ENCODE assay signal across 7 cellular contexts in the genomic region with DNA sequence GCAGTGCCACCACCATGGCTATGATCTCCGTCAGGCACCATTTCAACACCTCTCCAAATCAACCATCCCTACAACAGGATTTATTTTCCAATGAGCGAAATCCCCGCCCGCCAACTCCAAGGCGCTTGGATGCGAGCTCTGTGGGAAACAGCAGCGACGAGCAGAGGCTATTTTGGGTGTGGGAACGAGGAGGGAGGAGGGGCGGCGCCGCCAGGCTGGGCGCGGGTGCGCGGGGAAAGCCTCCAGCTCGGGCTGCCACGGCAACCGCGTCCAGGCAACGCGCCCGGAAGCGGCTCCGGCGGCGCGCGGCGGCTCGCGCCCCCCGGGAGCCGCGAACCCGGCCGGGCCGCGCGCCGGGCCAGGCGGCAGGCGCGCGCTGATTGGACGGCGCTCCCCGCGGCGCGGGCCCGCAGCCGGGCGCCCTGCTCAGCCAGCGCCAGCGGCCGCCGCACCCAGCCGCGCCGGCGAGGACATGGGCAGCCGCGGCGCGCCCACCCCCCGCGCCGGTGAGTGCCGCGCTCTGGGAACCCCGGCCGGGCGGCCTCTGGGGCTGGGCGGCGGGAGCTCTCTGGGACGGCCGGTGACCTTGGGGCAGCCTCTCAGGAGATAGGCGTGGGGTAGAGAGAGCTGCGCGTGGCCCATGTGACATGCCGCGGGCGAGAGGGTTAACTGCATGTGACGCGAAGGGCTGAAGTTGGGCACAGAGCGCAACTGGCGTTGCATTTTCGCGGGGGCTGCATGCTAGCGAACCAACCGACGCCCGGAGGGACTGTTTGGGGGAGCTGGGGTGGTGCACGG. TPM values are rescaled to one million over a fixed set of nuclear protein-coding genes. Genes with fewer than 3 reads are reported as not detected.
DNase-seq lines count a peak whose midpoint lies in the region; ATAC-seq and TF ChIP-seq lines count a peak whose summit lies in the region.

A gene (plus strand): TSS at position 410 of the 798 bp plus-strand sequence. CDS start 20,441 bp downstream, outside the sequence.

- H3K4me3 ChIP-seq in GM23338, result peak within 1 kb of the TSS; percentile 86
- H3K4me3 ChIP-seq in Karpas-422 (ENCODE audit: low read length), result peak within 1 kb of the TSS; percentile 75
- H3K4me3 ChIP-seq in breast epithelium, result peak within 1 kb of the TSS; percentile 36 to 83 (median 57)
- peak within 1 kb of the TSS; percentile 63 for H3K4me3 ChIP-seq in skeletal muscle satellite cell (ENCODE audit: low read length)

- H3K9me3 Mint-ChIP-seq in GM23338, result no peaks in the 10 kb centered on the region

- peaks cover 6% of the 10 kb centered on the region for H3K4me1 Mint-ChIP-seq in GM23338

- H3F3A ChIP-seq in GM23338 (replicated peaks; ENCODE audit: low read depth), result peaks cover 12% of the 10 kb centered on the region; the same call in 1 of the 2 replicates

- H3K4me2 ChIP-seq in GM23338 (peak within 1 kb of the TSS; percentile 99), Karpas-422 (ENCODE audit: low read depth, low read length, poor library complexity, severe bottlenecking) (peak within 1 kb of the TSS; percentile 84), skeletal muscle satellite cell (ENCODE audit: low read length) (peak within 1 kb of the TSS; percentile 73)

- H3K27me3 ChIP-seq in GM23338 (ENCODE audit: insufficient read depth), result peaks cover 72% of the 10 kb centered on the region
- 0 out of 2 replicates have a peak, but pooled peaks cover 4% of the 10 kb centered on the region for H3K27me3 ChIP-seq in Karpas-422 (ENCODE audit: low read length)
- no peaks in the 10 kb centered on the region for H3K27me3 ChIP-seq in breast epithelium
- H3K27me3 ChIP-seq in skeletal muscle satellite cell (ENCODE audit: control insufficient read depth, insufficient read depth, low read length), result peaks cover 68% of the 10 kb centered on the region

- TF ChIP-seq CTCF in GM10266 (IDR thresholded peaks at IDR 0.05; ENCODE audit: control insufficient read depth, insufficient read depth, low read depth, missing control alignments), result no peak
- TF ChIP-seq CTCF in GM23338 (conservative IDR thresholded peaks at IDR 0.05; ENCODE audit: low read depth in 2 of 2), result no peak
- TF ChIP-seq CTCF in breast epithelium (IDR thresholded peaks at IDR 0.05), result no peak

- no peaks in the 10 kb centered on the region for H3K36me3 ChIP-seq in GM23338 (ENCODE audit: insufficient read depth)
- H3K36me3 ChIP-seq in Karpas-422 (ENCODE audit: insufficient read depth, low read length), result no peaks in the 10 kb centered on the region
- no peaks in the 10 kb centered on the region for H3K36me3 ChIP-seq in breast epithelium
- no peaks in the 10 kb centered on the region for H3K36me3 ChIP-seq in skeletal muscle satellite cell (ENCODE audit: insufficient read depth, low read length)

- ATAC-seq in GM23338, result peak; percentile 77

- DNase-seq in GM10266 (ENCODE audit: extremely low spot score) (peak; percentile 96), GM23338 (ENCODE audit: low spot score) (peak; percentile 82), Karpas-422 (peak; percentile 81), SW480 (ENCODE audit: low spot score) (peak; percentile 54), breast epithelium (ENCODE audit: low spot score in 2 of 2) (peak; percentile 34 to 57), iPS-NIHi11 (ENCODE audit: low spot score) (peak; percentile 99)

- H3K9ac ChIP-seq in Karpas-422 (ENCODE audit: low read length) (peak within 1 kb of the TSS; percentile 63), skeletal muscle satellite cell (ENCODE audit: low read depth, low read length) (peak within 1 kb of the TSS; percentile 19)

- peaks cover 8% of the 10 kb centered on the region for H3K4me1 ChIP-seq in GM23338 (ENCODE audit: insufficient read depth)
- peaks cover 13% of the 10 kb centered on the region for H3K4me1 ChIP-seq in Karpas-422 (ENCODE audit: low read length)
- H3K4me1 ChIP-seq in breast epithelium, result peaks cover 0 to 6% of the 10 kb centered on the region in 2 donors
- H3K4me1 ChIP-seq in skeletal muscle satellite cell (ENCODE audit: control insufficient read depth, insufficient read depth, low read length), result peaks cover 11% of the 10 kb centered on the region

- no peaks in the 10 kb centered on the region for H3K9me3 ChIP-seq in Karpas-422 (ENCODE audit: low read length)
- no peaks in the 10 kb centered on the region for H3K9me3 ChIP-seq in breast epithelium
- H3K9me3 ChIP-seq in skeletal muscle satellite cell (replicated peaks; ENCODE audit: low read length), result no peaks in the 10 kb centered on the region

- H2AFZ ChIP-seq in GM23338 (peak within 1 kb of the TSS; percentile 99), Karpas-422 (ENCODE audit: low read length) (peak within 1 kb of the TSS; percentile 83)

- H4K20me1 ChIP-seq in GM23338 (replicated peaks; ENCODE audit: insufficient read depth), result no peaks in the 10 kb centered on the region
- no peaks in the 10 kb centered on the region for H4K20me1 ChIP-seq in Karpas-422 (ENCODE audit: insufficient read depth, low read depth, low read length)

- H3K9me2 ChIP-seq in GM23338 (ENCODE audit: insufficient read depth), result peaks cover 6% of the 10 kb centered on the region; the same call in 1 of the 2 replicates
- H3K9me2 ChIP-seq in Karpas-422 (replicated peaks; ENCODE audit: insufficient read depth, low read length), result no peaks in the 10 kb centered on the region

- no peaks in the 10 kb centered on the region for H3K36me3 Mint-ChIP-seq in GM23338 (ENCODE audit: low read depth)

- intact Hi-C loops in breast epithelium (cut with DNase I; ENCODE audit: low total_unique reads), result no loop called here

- peaks cover 53% of the 10 kb centered on the region for H3K27me3 Mint-ChIP-seq in GM23338 (ENCODE audit: insufficient read depth, low read depth, poor library complexity)

- no peaks in the 10 kb centered on the region for H3K79me2 ChIP-seq in GM23338 (replicated peaks; ENCODE audit: insufficient read depth)
- no peaks in the 10 kb centered on the region for H3K79me2 ChIP-seq in Karpas-422 (ENCODE audit: low read length)

- no peak for TF ChIP-seq POLR2A in breast epithelium (IDR thresholded peaks at IDR 0.05)

- H3K27ac Mint-ChIP-seq in GM23338, result no peak within 1 kb of the TSS

- H3K27ac ChIP-seq in GM23338 (ENCODE audit: low read depth) (no peak within 1 kb of the TSS), Karpas-422 (ENCODE audit: low read length) (no peak within 1 kb of the TSS), breast epithelium (no peak within 1 kb of the TSS)

- H3K4me3 Mint-ChIP-seq in GM23338, result peak within 1 kb of the TSS; percentile 86

TF ChIP-seq in GM23338, 12 proteins besides CTCF, POLR2A, EP300 and RAD21:
- TF ChIP-seq CREB1 (CRISPR knock-in tag; IDR thresholded peaks at IDR 0.05; ENCODE audit: low read depth), result no peak
- no peak for TF ChIP-seq EZH2phosphoT487 (IDR thresholded peaks at IDR 0.05; ENCODE audit: unreplicated experiment)
- TF ChIP-seq JUNB (IDR thresholded peaks at IDR 0.05; ENCODE audit: unreplicated experiment), result no peak
- no peak for TF ChIP-seq ZNF114 (CRISPR knock-in tag; IDR thresholded peaks at IDR 0.05)
- TF ChIP-seq, protein P1, sequence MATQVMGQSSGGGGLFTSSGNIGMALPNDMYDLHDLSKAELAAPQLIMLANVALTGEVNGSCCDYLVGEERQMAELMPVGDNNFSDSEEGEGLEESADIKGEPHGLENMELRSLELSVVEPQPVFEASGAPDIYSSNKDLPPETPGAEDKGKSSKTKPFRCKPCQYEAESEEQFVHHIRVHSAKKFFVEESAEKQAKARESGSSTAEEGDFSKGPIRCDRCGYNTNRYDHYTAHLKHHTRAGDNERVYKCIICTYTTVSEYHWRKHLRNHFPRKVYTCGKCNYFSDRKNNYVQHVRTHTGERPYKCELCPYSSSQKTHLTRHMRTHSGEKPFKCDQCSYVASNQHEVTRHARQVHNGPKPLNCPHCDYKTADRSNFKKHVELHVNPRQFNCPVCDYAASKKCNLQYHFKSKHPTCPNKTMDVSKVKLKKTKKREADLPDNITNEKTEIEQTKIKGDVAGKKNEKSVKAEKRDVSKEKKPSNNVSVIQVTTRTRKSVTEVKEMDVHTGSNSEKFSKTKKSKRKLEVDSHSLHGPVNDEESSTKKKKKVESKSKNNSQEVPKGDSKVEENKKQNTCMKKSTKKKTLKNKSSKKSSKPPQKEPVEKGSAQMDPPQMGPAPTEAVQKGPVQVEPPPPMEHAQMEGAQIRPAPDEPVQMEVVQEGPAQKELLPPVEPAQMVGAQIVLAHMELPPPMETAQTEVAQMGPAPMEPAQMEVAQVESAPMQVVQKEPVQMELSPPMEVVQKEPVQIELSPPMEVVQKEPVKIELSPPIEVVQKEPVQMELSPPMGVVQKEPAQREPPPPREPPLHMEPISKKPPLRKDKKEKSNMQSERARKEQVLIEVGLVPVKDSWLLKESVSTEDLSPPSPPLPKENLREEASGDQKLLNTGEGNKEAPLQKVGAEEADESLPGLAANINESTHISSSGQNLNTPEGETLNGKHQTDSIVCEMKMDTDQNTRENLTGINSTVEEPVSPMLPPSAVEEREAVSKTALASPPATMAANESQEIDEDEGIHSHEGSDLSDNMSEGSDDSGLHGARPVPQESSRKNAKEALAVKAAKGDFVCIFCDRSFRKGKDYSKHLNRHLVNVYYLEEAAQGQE (IDR thresholded peaks at IDR 0.05; ENCODE audit: unreplicated experiment), result no peak

RNA-seq across cellular contexts. Expression of the gene that starts here (rescaled TPM):
- total RNA-seq in GM23338 (2014; rRNA removed; shearing (Covaris generic)), result 1.7 and 4.1 TPM in 2 replicates
- 0.73 and 1.1 TPM in 2 replicates for polyA plus RNA-seq in GM23338 (2016; fragmentation: Nextera tagmentation; extraction: Ambion mirVana)
- total RNA-seq in Karpas-422 (2014; rRNA removed; shearing (Covaris generic); ENCODE audit: low replicate concordance), result 0.76 TPM in 1 of 2 replicates, not detected in the other
- 1 to 10 TPM in 2 of 3 donors, not detected in 1; 1.2 to 2.3 TPM for total RNA-seq in breast epithelium
- total RNA-seq in skeletal muscle satellite cell (2012; rRNA removed), result 0.25 and 1.5 TPM in 2 replicates

Comparison
In these comparisons a context has a peak if more than half of its experiments do, and no peak if none do; other contexts are left out.
1. Peak in DNase-seq, H3K4me3 ChIP-seq, H3K9ac ChIP-seq and H3K4me2 ChIP-seq in Karpas-422; RNA of the gene not detected or under 1 TPM.
2. DNase-seq: peak in every context shown above with its lines; median percentile 99 in iPS-NIHi11; 96 in GM10266; 82 in GM23338; 81 in Karpas-422; 54 in SW480; 46 in breast epithelium.